ENCODE assay signal across 28 cellular contexts in genomic region chr18:52275817-52276216, GRCh38.
"Had no signal": no experiment of that assay in that cellular context is flagged by ENCODE, and none has a peak within 500 bp of the region (broad histone marks: within the 10 kb centered on the region; RNA-seq: fewer than 3 reads in every experiment).

No MANE protein-coding gene starts in this region.

- H3K4me3 ChIP-seq: esophagus muscularis mucosa, gastroesophageal sphincter, heart right ventricle, hepatocyte had no signal

- DNase-seq: activated B cell treated with CpG ODN at 0.5 μM for 24 hours; activated CD4-positive, alpha-beta T cell treated with anti-CD3 and anti-CD28 coated beads for 48 hours; activated CD4-positive, alpha-beta T cell treated with anti-CD3 and anti-CD28 coated beads, Interleukin-2, amount 50 U/mL, for 1 hour; activated CD4-positive, alpha-beta T cell treated with anti-CD3 and anti-CD28 coated beads, Interleukin-2, amount 50 U/mL, for 48 hours; activated CD8-positive, alpha-beta memory T cell treated with anti-CD3 and anti-CD28 coated beads for 24 hours; activated CD8-positive, alpha-beta T cell treated with anti-CD3 and anti-CD28 coated beads for 36 hours; activated effector memory CD4-positive, alpha-beta T cell treated with Interleukin-2 at 50 U/mL for 16 hours; activated gamma-delta T cell treated with Interleukin-2 at 50 U/mL for 16 hours; activated naive CD4-positive, alpha-beta T cell treated with anti-CD3 and anti-CD28 coated beads, Interleukin-2, amount 50 U/mL, for 16 hours; activated naive CD4-positive, alpha-beta T cell treated with Interleukin-2 at 50 U/mL for 16 hours; activated T-cell treated with anti-CD3 and anti-CD28 coated beads, Interleukin-2, amount 50 U/mL, for 4 hours; amniotic stem cell; anterior cingulate cortex; brain microvascular endothelial cell; cortex of kidney; dermis blood vessel endothelial cell; effector CD4-positive, alpha-beta T cell; effector memory CD8-positive, alpha-beta T cell; erythroblast; foreskin keratinocyte; heart right ventricle; T1000; WERI-Rb-1 had no signal

- ATAC-seq: activated CD4-positive, CD25-positive, alpha-beta regulatory T cell treated with anti-CD3 and anti-CD28 coated beads, Interleukin-2, amount 50 U/mL, for 24 hours; activated CD8-positive, alpha-beta T cell treated with anti-CD3 and anti-CD28 coated beads for 36 hours; activated T-cell treated with anti-CD3 and anti-CD28 coated beads, Interleukin-2, amount 50 U/mL, for 4 hours; activated T-helper 17 cell treated with anti-CD3 and anti-CD28 coated beads, Interleukin-2, amount 50 U/mL, for 72 hours; effector memory CD8-positive, alpha-beta T cell; foreskin keratinocyte; gastroesophageal sphincter; heart right ventricle had no signal

- H3K27ac ChIP-seq: brain microvascular endothelial cell, esophagus muscularis mucosa, foreskin keratinocyte, gastroesophageal sphincter, heart right ventricle, hepatocyte, WERI-Rb-1 had no signal
